8 cellular contexts compared by ENCODE assay signal in genomic region chr6:53651149-53651763, GRCh38. TPM values are rescaled to one million over a fixed set of nuclear protein-coding genes. Genes with fewer than 3 reads are reported as not detected.
DNase-seq lines count a peak whose midpoint lies in the region; ATAC-seq, FAIRE-seq and TF ChIP-seq lines count a peak whose summit lies in the region.

No MANE protein-coding gene starts in this region.

- no peaks in the 10 kb centered on the region for H3K27me3 ChIP-seq in CD8-positive, alpha-beta memory T cell (ENCODE audit: insufficient read depth, low read length, poor library complexity, severe bottlenecking)
- no peaks in the 10 kb centered on the region for H3K27me3 ChIP-seq in thoracic aorta (replicated peaks; ENCODE audit: insufficient read depth)

- TF ChIP-seq CTCF in RWPE1 (conservative IDR thresholded peaks at IDR 0.05; ENCODE audit: low read depth) (no peak; the same call in 1 of the 2 replicates), thoracic aorta (IDR thresholded peaks at IDR 0.05) (peak; percentile 25)

- no peaks in the 10 kb centered on the region for H3K27me3 Mint-ChIP-seq in CD8-positive, alpha-beta memory T cell

- H3K36me3 ChIP-seq in CD8-positive, alpha-beta memory T cell (ENCODE audit: insufficient read depth, low read length) = no peaks in the 10 kb centered on the region
- H3K36me3 ChIP-seq in thoracic aorta = no peaks in the 10 kb centered on the region

- peaks cover 30% of the 10 kb centered on the region for H3K4me1 ChIP-seq in CD8-positive, alpha-beta memory T cell (ENCODE audit: insufficient read depth, low read length)
- H3K4me1 ChIP-seq in thoracic aorta (ENCODE audit: control insufficient read depth in 1 of 2, low read depth in 2 of 2) = peaks cover 0 to 11% of the 10 kb centered on the region in 2 donors

- peak overlapping the region; percentile 90 to 96 (median 93) for H3K4me3 Mint-ChIP-seq in CD8-positive, alpha-beta memory T cell

- no peaks in the 10 kb centered on the region for H3K9me3 Mint-ChIP-seq in CD8-positive, alpha-beta memory T cell

- peak; percentile 53 for FAIRE-seq in frontal cortex (lab: Jason Lieb, UNC)

- no peaks in the 10 kb centered on the region for H3K9me3 ChIP-seq in CD8-positive, alpha-beta memory T cell (ENCODE audit: low read length)
- H3K9me3 ChIP-seq in thoracic aorta = no peaks in the 10 kb centered on the region

- peaks cover 0 to 5% (median 2%) of the 10 kb centered on the region in 3 donors for H3K36me3 Mint-ChIP-seq in CD8-positive, alpha-beta memory T cell

- POLR2A ChIA-PET in CD8-positive, alpha-beta memory T cell (lab: Charles Lee) = interaction anchor here (0.7 to 1.8 kb wide), 6 partner anchors 104 to 304 kb away, joined by 3 to 14 read pairs (median 3); partner anchors contain the start of genes GCLC and LRRC1
- POLR2A ChIA-PET in RWPE1 (lab: Yijun Ruan, JAX; ENCODE audit: low non-redundant PET) = interaction anchor here (0.8 kb wide), 1 partner anchor 107 kb away, joined by 3 read pairs; the partner anchor contains the start of gene GCLC

- H3K27ac Mint-ChIP-seq in CD8-positive, alpha-beta memory T cell = peak overlapping the region; percentile 78 to 95 (median 90)

- H3K27ac ChIP-seq in CD8-positive, alpha-beta memory T cell (ENCODE audit: low read depth, low read length) = peak overlapping the region; percentile 71
- H3K27ac ChIP-seq in RWPE1 (peak overlapping the region; percentile 83), thoracic aorta (no peak overlapping the region)

- ATAC-seq in GM21447 (IDR thresholded peaks at IDR 0.05; ENCODE audit: unreplicated experiment) (peak; percentile 47), thoracic aorta (ENCODE audit: insufficient number of reproducible peaks, low FRiP score, low read depth) (no peak)

- CTCF ChIA-PET in CD8-positive, alpha-beta memory T cell (lab: Charles Lee) = interaction anchor here (0.6 to 3.6 kb wide), 37 partner anchors 8 to 662 kb away, joined by 3 to 52 read pairs (median 3); partner anchors contain the start of genes GCLC and LRRC1
- CTCF ChIA-PET in RWPE1 (lab: Yijun Ruan, JAX) = interaction anchor here (0.6 to 1.8 kb wide), 17 partner anchors 10 to 253 kb away, joined by 3 to 9 read pairs (median 3); partner anchors contain the start of gene GCLC

- peaks cover 39 to 53% (median 49%) of the 10 kb centered on the region in 3 donors for H3K4me1 Mint-ChIP-seq in CD8-positive, alpha-beta memory T cell

- peak overlapping the region; percentile 93 for H3K4me3 ChIP-seq in CD8-positive, alpha-beta memory T cell (ENCODE audit: low read length)
- peak overlapping the region; percentile 75 for H3K4me3 ChIP-seq in thoracic aorta

- peak; percentile 43 to 81 (median 70) for DNase-seq in CD8-positive, alpha-beta memory T cell
- DNase-seq in Kasumi-1 (lab: John Stamatoyannopoulos, UW) (peak; percentile 83 to 87), RWPE1 (ENCODE audit: low spot score) (peak; percentile 47), frontal cortex (ENCODE audit: low spot score in 2 of 2) (peak; percentile 20 to 43), nucleus accumbens (lab: John Stamatoyannopoulos, UW) (peak in 40 of 56 donors; percentile 7 to 80 (median 41)), thoracic aorta (ENCODE audit: low spot score) (no peak)
- DNase-seq in activated effector memory CD4-positive, alpha-beta T cell treated with Interleukin-2 at 50 U/mL for 16 hours = peak; percentile 52

RNA-seq across cellular contexts. Expression of gene KLHL31, which starts 14.3 kb away (rescaled TPM):
- under 1 TPM; 0.16 to 0.26 TPM for total RNA-seq in CD8-positive, alpha-beta memory T cell
- not detected for polyA plus RNA-seq in CD8-positive, alpha-beta memory T cell
- total RNA-seq in frontal cortex (under 0.01 TPM), thoracic aorta (under 1 TPM in 1 of 2 donors, not detected in 1; 0.27 TPM)

Comparison
In these comparisons a context has a peak if more than half of its experiments do, and no peak if none do; other contexts are left out.
1. H3K27ac ChIP-seq: peak in CD8-positive, alpha-beta memory T cell (single experiment) and RWPE1 (single experiment); none in thoracic aorta (0 of 2).